3 cellular contexts compared by ENCODE assay signal in genomic region chr4:3112979-3113469, GRCh38.
TF ChIP-seq lines count a peak whose summit lies in the region.

No MANE protein-coding gene starts in this region.

TF ChIP-seq in A549, 52 proteins besides CTCF, POLR2A, EP300 and RAD21:
- TF ChIP-seq CHD2 (IDR thresholded peaks at IDR 0.05; ENCODE audit: low read length, partially characterized antibody) (no peak), MAFK (IDR thresholded peaks at IDR 0.05; ENCODE audit: partially characterized antibody) (peak; percentile 86)
TF ChIP-seq in A549: peak in this region for 1.

TF ChIP-seq in IMR-90, 13 proteins besides CTCF, POLR2A, EP300 and RAD21:
- TF ChIP-seq MAFK (IDR thresholded peaks at IDR 0.05; ENCODE audit: low read depth, low read length) (peak; percentile 98), USF2 (IDR thresholded peaks at IDR 0.05; ENCODE audit: low read depth, low read length) (no peak)

TF ChIP-seq in endothelial cell of umbilical vein, 7 proteins besides CTCF, POLR2A, EP300 and RAD21:
- TF ChIP-seq JUN (IDR thresholded peaks at IDR 0.05; ENCODE audit: borderline replicate concordance, insufficient read depth, insufficient read length, low read depth), result no peak
- TF ChIP-seq POLR2AphosphoS5 (IDR thresholded peaks at IDR 0.05; ENCODE audit: insufficient read depth, low read depth, low read length), result no peak
- TF ChIP-seq EZH2 (IDR thresholded peaks at IDR 0.05; ENCODE audit: borderline replicate concordance, low read depth, low read length, severe bottlenecking), result no peak
- TF ChIP-seq FOS (IDR thresholded peaks at IDR 0.05; ENCODE audit: borderline replicate concordance, insufficient read depth, low read length), result no peak
- TF ChIP-seq MYC (IDR thresholded peaks at IDR 0.05; ENCODE audit: low read depth, low read length), result no peak
- TF ChIP-seq MAX (IDR thresholded peaks at IDR 0.05; ENCODE audit: insufficient read depth, insufficient read length), result no peak
- TF ChIP-seq GATA2 (IDR thresholded peaks at IDR 0.05; ENCODE audit: insufficient read depth, insufficient read length, low read depth, low read length), result no peak
